1 cellular context compared by ENCODE assay signal in genomic region chr2:58137221-58137620, GRCh38.
TF ChIP-seq lines count a peak whose summit lies in the region.

No MANE protein-coding gene starts in this region.

TF ChIP-seq in WTC11, 78 proteins besides CTCF, POLR2A, EP300 and RAD21 (continued from another document):
- TF ChIP-seq ZNF532 (CRISPR knock-in tag; IDR thresholded peaks at IDR 0.05; ENCODE audit: borderline replicate concordance) (no peak), CREM (CRISPR knock-in tag; IDR thresholded peaks at IDR 0.05) (no peak), TEAD1 (CRISPR knock-in tag; IDR thresholded peaks at IDR 0.05) (no peak), AFF4 (CRISPR knock-in tag; IDR thresholded peaks at IDR 0.05; ENCODE audit: borderline replicate concordance) (no peak), FOXP1 (CRISPR knock-in tag; IDR thresholded peaks at IDR 0.05; ENCODE audit: borderline replicate concordance) (no peak), IRF2 (CRISPR knock-in tag; IDR thresholded peaks at IDR 0.05; ENCODE audit: borderline replicate concordance, low read depth) (no peak), ZNF281 (CRISPR knock-in tag; IDR thresholded peaks at IDR 0.05) (no peak), USF2 (CRISPR knock-in tag; IDR thresholded peaks at IDR 0.05) (no peak)
- TF ChIP-seq, protein P1, sequence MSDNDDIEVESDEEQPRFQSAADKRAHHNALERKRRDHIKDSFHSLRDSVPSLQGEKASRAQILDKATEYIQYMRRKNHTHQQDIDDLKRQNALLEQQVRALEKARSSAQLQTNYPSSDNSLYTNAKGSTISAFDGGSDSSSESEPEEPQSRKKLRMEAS (CRISPR knock-in tag; IDR thresholded peaks at IDR 0.05), result no peak
